ENCODE assay signal across 21 cellular contexts in the genomic region with DNA sequence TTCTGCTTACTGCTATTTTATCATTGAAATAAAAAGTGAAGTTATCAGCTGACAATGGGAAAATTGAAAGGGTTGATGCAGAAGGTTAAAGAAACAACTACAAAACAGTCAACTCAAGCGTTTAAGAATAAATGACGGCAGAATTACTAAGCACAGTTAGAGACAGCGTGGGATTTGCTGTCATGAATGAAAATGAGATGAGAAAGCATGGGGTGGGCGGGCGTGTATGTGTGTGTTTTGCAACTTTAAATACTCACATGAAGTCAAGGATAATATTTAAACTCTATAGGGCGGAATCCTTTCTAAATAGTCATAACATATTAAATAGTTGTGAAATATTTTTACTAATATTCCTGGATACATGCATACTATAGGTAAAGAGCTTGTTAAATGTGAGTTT.
DNase-seq lines count a peak whose midpoint lies in the region; ATAC-seq and TF ChIP-seq lines count a peak whose summit lies in the region.
"Had no signal": no experiment of that assay in that cellular context is flagged by ENCODE, and none has a peak within 500 bp of the region (broad histone marks: within the 10 kb centered on the region; RNA-seq: fewer than 3 reads in every experiment).

No MANE protein-coding gene starts in this region.

- H3K27me3 ChIP-seq in GM23248 (replicated peaks; ENCODE audit: insufficient read depth): no peaks in the 10 kb centered on the region
- no peaks in the 10 kb centered on the region for H3K27me3 ChIP-seq in neuron (ENCODE audit: insufficient read depth, low read length)
- no peaks in the 10 kb centered on the region for H3K27me3 ChIP-seq in thyroid gland
- H3K27me3 ChIP-seq in tibial nerve: no peaks in the 10 kb centered on the region
- H3K27me3 ChIP-seq: MG63, SJSA1 had no signal

- intact Hi-C loops in thyroid gland (cut with DNase I): no loop called here

- no peaks in the 10 kb centered on the region for H3K9me3 ChIP-seq in GM23248 (ENCODE audit: low read depth)
- H3K9me3 ChIP-seq in neuron (ENCODE audit: low read length): no peaks in the 10 kb centered on the region
- no peaks in the 10 kb centered on the region for H3K9me3 ChIP-seq in thyroid gland
- no peaks in the 10 kb centered on the region for H3K9me3 ChIP-seq in tibial nerve
- H3K9me3 ChIP-seq: MG63, SJSA1 had no signal

- no peak overlapping the region for H3K9ac ChIP-seq in GM23248

- WGBS in GM23248 (ENCODE audit: low coverage in 1 of 2, low lambda C conversion rate in 2 of 2, missing lambda C conversion rate in 2 of 2), 2 experiments: 46 to 54% methylated on average over 6 of the region's 6 CpGs
- WGBS in thyroid gland, 2 donors: 81 to 84% methylated on average over 6 of the region's 6 CpGs
- WGBS in tibial nerve, 2 donors: 57 to 64% methylated on average over 6 of the region's 6 CpGs

- no peaks in the 10 kb centered on the region for H4K20me1 ChIP-seq in GM23248 (ENCODE audit: insufficient read depth)

- no peak for ATAC-seq in GM19397 (IDR thresholded peaks at IDR 0.05; ENCODE audit: unreplicated experiment)

- no peak for TF ChIP-seq CTCF in epithelial cell of esophagus (IDR thresholded peaks at IDR 0.05; ENCODE audit: insufficient read depth, low read depth, low read length, missing control alignments)
- no peak for TF ChIP-seq CTCF in thyroid gland (IDR thresholded peaks at IDR 0.05)
- no peak for TF ChIP-seq CTCF in tibial nerve (IDR thresholded peaks at IDR 0.05)

- H3K79me2 ChIP-seq in GM23248 (ENCODE audit: insufficient read depth): no peaks in the 10 kb centered on the region

- DNase-seq in GM23248 (peak; percentile 71), amniotic epithelial cell (ENCODE audit: low read depth) (peak; percentile 34), epithelial cell of esophagus (ENCODE audit: low read depth) (peak; percentile 64), SKM-1 treated with dmso at 0.1 percent for 144 hours (lab: John Stamatoyannopoulos, UW; ENCODE audit: unreplicated experiment) (no peak), thyroid gland (no peak), tibial nerve (ENCODE audit: low spot score in 2 of 2) (no peak)
- DNase-seq: Calu3; DND-41; H7; KBM-7; MG63; NCI-H2029; NCI-H446; NCI-H526; NCI-H82; NK-92 treated with Interleukin-12 subunit alpha and Interleukin-12 subunit beta, amount 100 ng/mL, for 24 hours; Right ventricle myocardium superior; RPMI8226 had no signal

- TF ChIP-seq EP300 in tibial nerve (IDR thresholded peaks at IDR 0.05): no peak

- H2AFZ ChIP-seq in GM23248 (no peak overlapping the region), neuron (ENCODE audit: low read depth, low read length) (peak overlapping the region; percentile 84)

- no peak overlapping the region for H3K4me3 ChIP-seq in GM23248
- no peak overlapping the region for H3K4me3 ChIP-seq in epithelial cell of esophagus (ENCODE audit: low read length)
- H3K4me3 ChIP-seq in neuron (ENCODE audit: low read length): no peak overlapping the region
- H3K4me3 ChIP-seq in thyroid gland (replicated peaks in 1 of 3): no peak overlapping the region
- H3K4me3 ChIP-seq in tibial nerve: no peak overlapping the region
- H3K4me3 ChIP-seq: MG63, SJSA1 had no signal

- in situ Hi-C loops in GM23248 (cut with MboI): no loop called here

- H3K4me1 ChIP-seq in GM23248 (ENCODE audit: insufficient read depth) (no peaks in the 10 kb centered on the region), neuron (ENCODE audit: insufficient read depth, low read length) (peaks cover 15% of the 10 kb centered on the region), thyroid gland (no peaks in the 10 kb centered on the region), tibial nerve (no peaks in the 10 kb centered on the region)
- H3K4me1 ChIP-seq: SJSA1 had no signal

- TF ChIP-seq POLR2A in thyroid gland (IDR thresholded peaks at IDR 0.05): no peak
- TF ChIP-seq POLR2A in tibial nerve (IDR thresholded peaks at IDR 0.05): no peak

- H3F3A ChIP-seq in GM23248 (ENCODE audit: insufficient read depth): peaks cover 5% of the 10 kb centered on the region; the same call in 1 of the 2 replicates

- no peaks in the 10 kb centered on the region for H3K9me2 ChIP-seq in GM23248 (ENCODE audit: insufficient read depth)

- no peaks in the 10 kb centered on the region for H3K36me3 ChIP-seq in GM23248 (ENCODE audit: low read depth)
- no peaks in the 10 kb centered on the region for H3K36me3 ChIP-seq in neuron (ENCODE audit: insufficient read depth, low read length)
- no peaks in the 10 kb centered on the region for H3K36me3 ChIP-seq in thyroid gland
- no peaks in the 10 kb centered on the region for H3K36me3 ChIP-seq in tibial nerve
- H3K36me3 ChIP-seq: MG63, SJSA1 had no signal

- H3K27ac ChIP-seq in GM23248 (no peak overlapping the region), thyroid gland (no peak overlapping the region), tibial nerve (no peak overlapping the region)
- H3K27ac ChIP-seq: SJSA1 had no signal

- no peak overlapping the region for H3K4me2 ChIP-seq in GM23248 (ENCODE audit: unreplicated experiment)

Comparison
In these comparisons a context has a peak if more than half of its experiments do, and no peak if none do; other contexts are left out.
1. DNase-seq: peak in GM23248 (single experiment), amniotic epithelial cell (single experiment) and epithelial cell of esophagus (single experiment); none in SKM-1 treated with dmso at 0.1 percent for 144 hours (single experiment), thyroid gland (0 of 2) and tibial nerve (0 of 2).